9 cellular contexts compared by ENCODE assay signal in genomic region chr2:216031960-216032689, GRCh38. TPM values are rescaled to one million over a fixed set of nuclear protein-coding genes. Genes with fewer than 3 reads are reported as not detected.
DNase-seq lines count a peak whose midpoint lies in the region; ATAC-seq and TF ChIP-seq lines count a peak whose summit lies in the region.
"Had no signal": no experiment of that assay in that cellular context is flagged by ENCODE, and none has a peak within 500 bp of the region (broad histone marks: within the 10 kb centered on the region; RNA-seq: fewer than 3 reads in every experiment).

No MANE protein-coding gene starts in this region.

- no peak for TF ChIP-seq CTCF in left ventricle myocardium inferior (IDR thresholded peaks at IDR 0.05; ENCODE audit: borderline replicate concordance)

- peak; percentile 86 to 90 for ATAC-seq in activated T-cell treated with anti-CD3 and anti-CD28 coated beads, Interleukin-2, amount 50 U/mL, for 72 hours (replicated peaks in 1 of 2)
- ATAC-seq in HG02938 (IDR thresholded peaks at IDR 0.05; ENCODE audit: unreplicated experiment) = peak; percentile 83
- peak; percentile 85 for ATAC-seq in stimulated activated naive CD8-positive, alpha-beta T cell treated with anti-CD3 and anti-CD28 coated beads, Interleukin-15, amount 100 ng/mL, for 72 hours

- no peak overlapping the region for H3K27ac ChIP-seq in CD8-positive, alpha-beta memory T cell (ENCODE audit: low read depth, low read length)
- H3K27ac ChIP-seq in left ventricle myocardium inferior (replicated peaks) = no peak overlapping the region

- H3K4me1 Mint-ChIP-seq in activated T-cell treated with anti-CD3 and anti-CD28 coated beads, Interleukin-2, amount 50 U/mL, for 72 hours (ENCODE audit: low read depth) = peaks cover 60% of the 10 kb centered on the region
- peaks cover 49% of the 10 kb centered on the region for H3K4me1 Mint-ChIP-seq in activated CD4-positive, alpha-beta memory T cell treated with anti-CD3 and anti-CD28 coated beads, Interleukin-2, amount 10 ng/mL, durations not matched to agents 7 days and 5 days
- peaks cover 50% of the 10 kb centered on the region for H3K4me1 Mint-ChIP-seq in stimulated activated naive CD8-positive, alpha-beta T cell treated with anti-CD3 and anti-CD28 coated beads, Interleukin-15, amount 100 ng/mL, for 72 hours
- H3K4me1 Mint-ChIP-seq in CD8-positive, alpha-beta memory T cell = peaks cover 3 to 8% (median 3%) of the 10 kb centered on the region in 3 donors

- peak overlapping the region; percentile 56 to 93 for H3K4me3 Mint-ChIP-seq in activated T-cell treated with anti-CD3 and anti-CD28 coated beads, Interleukin-2, amount 50 U/mL, for 72 hours
- H3K4me3 Mint-ChIP-seq in activated CD4-positive, alpha-beta memory T cell treated with anti-CD3 and anti-CD28 coated beads, Interleukin-2, amount 10 ng/mL, durations not matched to agents 7 days and 5 days = peak overlapping the region; percentile 15
- peak overlapping the region; percentile 60 to 66 for H3K4me3 Mint-ChIP-seq in stimulated activated naive CD8-positive, alpha-beta T cell treated with anti-CD3 and anti-CD28 coated beads, Interleukin-15, amount 100 ng/mL, for 72 hours
- H3K4me3 Mint-ChIP-seq in CD8-positive, alpha-beta memory T cell = no peak overlapping the region

- H3K27me3 ChIP-seq in CD8-positive, alpha-beta memory T cell (ENCODE audit: insufficient read depth, low read length, poor library complexity, severe bottlenecking) = no peaks in the 10 kb centered on the region
- H3K27me3 ChIP-seq in left ventricle myocardium inferior (ENCODE audit: low read depth) = no peaks in the 10 kb centered on the region

- POLR2A ChIA-PET in activated CD4-positive, alpha-beta memory T cell treated with anti-CD3 and anti-CD28 coated beads, Interleukin-2, amount 10 ng/mL, durations not matched to agents 7 days and 5 days (lab: Charles Lee) = interaction anchor here (0.9 to 2.1 kb wide), 9 partner anchors 15 to 88 kb away, joined by 3 to 14 read pairs (median 4); partner anchors contain the start of genes PECR, TMEM169 and XRCC5
- POLR2A ChIA-PET in CD8-positive, alpha-beta memory T cell (lab: Charles Lee) = no interaction called here

- no peaks in the 10 kb centered on the region for H3K27me3 Mint-ChIP-seq in activated T-cell treated with anti-CD3 and anti-CD28 coated beads, Interleukin-2, amount 50 U/mL, for 72 hours (ENCODE audit: low read depth)
- no peaks in the 10 kb centered on the region for H3K27me3 Mint-ChIP-seq in activated CD4-positive, alpha-beta memory T cell treated with anti-CD3 and anti-CD28 coated beads, Interleukin-2, amount 10 ng/mL, durations not matched to agents 7 days and 5 days
- H3K27me3 Mint-ChIP-seq in stimulated activated naive CD8-positive, alpha-beta T cell treated with anti-CD3 and anti-CD28 coated beads, Interleukin-15, amount 100 ng/mL, for 72 hours = no peaks in the 10 kb centered on the region
- no peaks in the 10 kb centered on the region for H3K27me3 Mint-ChIP-seq in CD8-positive, alpha-beta memory T cell

- DNase-seq in activated T-cell treated with anti-CD3 and anti-CD28 coated beads, Interleukin-2, amount 50 U/mL, for 72 hours = no peak
- no peak for DNase-seq in activated T-cell treated with anti-CD3 and anti-CD28 coated beads, Interleukin-2, amount 50 U/mL, for 1 hour
- DNase-seq in activated CD4-positive, alpha-beta memory T cell treated with anti-CD3 and anti-CD28 coated beads, Interleukin-2, amount 10 ng/mL, durations not matched to agents 7 days and 5 days = no peak
- DNase-seq in stimulated activated naive CD8-positive, alpha-beta T cell treated with anti-CD3 and anti-CD28 coated beads, Interleukin-15, amount 100 ng/mL, for 72 hours = no peak
- no peak for DNase-seq in midbrain (lab: John Stamatoyannopoulos, UW)
- no peak for DNase-seq in CD8-positive, alpha-beta memory T cell
- no peak for DNase-seq in left ventricle myocardium inferior
- DNase-seq: COR-L47 had no signal

- CTCF ChIA-PET in activated CD4-positive, alpha-beta memory T cell treated with anti-CD3 and anti-CD28 coated beads, Interleukin-2, amount 10 ng/mL, durations not matched to agents 7 days and 5 days (lab: Charles Lee) = interaction anchor here (0.6 to 4.5 kb wide), 17 partner anchors 9 to 635 kb away, joined by 3 to 51 read pairs (median 5); partner anchors contain the start of genes MREG and XRCC5
- CTCF ChIA-PET in CD8-positive, alpha-beta memory T cell (lab: Charles Lee) = interaction anchor here (0.9 to 4.8 kb wide), 7 partner anchors 11 to 634 kb away, joined by 3 to 27 read pairs (median 3); partner anchors contain the start of gene XRCC5

- no peaks in the 10 kb centered on the region for H3K4me1 ChIP-seq in CD8-positive, alpha-beta memory T cell (ENCODE audit: insufficient read depth, low read length)
- no peaks in the 10 kb centered on the region for H3K4me1 ChIP-seq in left ventricle myocardium inferior

- H3K36me3 Mint-ChIP-seq in activated T-cell treated with anti-CD3 and anti-CD28 coated beads, Interleukin-2, amount 50 U/mL, for 72 hours (ENCODE audit: insufficient read depth in 2 of 2) = peaks cover 1 to 2% of the 10 kb centered on the region in 2 donors
- H3K36me3 Mint-ChIP-seq in activated CD4-positive, alpha-beta memory T cell treated with anti-CD3 and anti-CD28 coated beads, Interleukin-2, amount 10 ng/mL, durations not matched to agents 7 days and 5 days (ENCODE audit: low read depth) = peaks cover 35% of the 10 kb centered on the region
- peaks cover 0 to 35% (median 13%) of the 10 kb centered on the region in 3 donors for H3K36me3 Mint-ChIP-seq in CD8-positive, alpha-beta memory T cell

- H3K27ac Mint-ChIP-seq in activated T-cell treated with anti-CD3 and anti-CD28 coated beads, Interleukin-2, amount 50 U/mL, for 72 hours = peak overlapping the region; percentile 98
- H3K27ac Mint-ChIP-seq in activated CD4-positive, alpha-beta memory T cell treated with anti-CD3 and anti-CD28 coated beads, Interleukin-2, amount 10 ng/mL, durations not matched to agents 7 days and 5 days = peak overlapping the region; percentile 78
- peak overlapping the region; percentile 27 to 73 for H3K27ac Mint-ChIP-seq in stimulated activated naive CD8-positive, alpha-beta T cell treated with anti-CD3 and anti-CD28 coated beads, Interleukin-15, amount 100 ng/mL, for 72 hours
- peak overlapping the region in 1 of 8 donors; percentile 35 for H3K27ac Mint-ChIP-seq in CD8-positive, alpha-beta memory T cell

- no peaks in the 10 kb centered on the region for H3K9me3 Mint-ChIP-seq in activated T-cell treated with anti-CD3 and anti-CD28 coated beads, Interleukin-2, amount 50 U/mL, for 72 hours
- H3K9me3 Mint-ChIP-seq in activated CD4-positive, alpha-beta memory T cell treated with anti-CD3 and anti-CD28 coated beads, Interleukin-2, amount 10 ng/mL, durations not matched to agents 7 days and 5 days = no peaks in the 10 kb centered on the region
- no peaks in the 10 kb centered on the region for H3K9me3 Mint-ChIP-seq in stimulated activated naive CD8-positive, alpha-beta T cell treated with anti-CD3 and anti-CD28 coated beads, Interleukin-15, amount 100 ng/mL, for 72 hours
- no peaks in the 10 kb centered on the region for H3K9me3 Mint-ChIP-seq in CD8-positive, alpha-beta memory T cell

- peaks cover 6% of the 10 kb centered on the region for H3K36me3 ChIP-seq in CD8-positive, alpha-beta memory T cell (ENCODE audit: insufficient read depth, low read length)
- H3K36me3 ChIP-seq in left ventricle myocardium inferior = peaks cover 15% of the 10 kb centered on the region

- H3K4me3 ChIP-seq in CD8-positive, alpha-beta memory T cell (ENCODE audit: low read length) = no peak overlapping the region
- no peak overlapping the region for H3K4me3 ChIP-seq in left ventricle myocardium inferior

- no peaks in the 10 kb centered on the region for H3K9me3 ChIP-seq in CD8-positive, alpha-beta memory T cell (ENCODE audit: low read length)
- no peaks in the 10 kb centered on the region for H3K9me3 ChIP-seq in left ventricle myocardium inferior (replicated peaks)

- intact Hi-C loops in left ventricle myocardium inferior (cut with micrococcal nuclease) = no loop called here

RNA-seq across cellular contexts. Expression of gene MREG, which starts 18.8 kb away (rescaled TPM):
- total RNA-seq in activated T-cell treated with anti-CD3 and anti-CD28 coated beads, Interleukin-2, amount 50 U/mL, for 72 hours = 10 to 100 TPM in 1 of 2 donors, 1 to 10 TPM in 1; 9.0 to 10.8 TPM
- total RNA-seq in activated CD4-positive, alpha-beta memory T cell treated with anti-CD3 and anti-CD28 coated beads, Interleukin-2, amount 10 ng/mL, durations not matched to agents 7 days and 5 days = 10 to 100 TPM; 12.6 to 15.1 TPM
- total RNA-seq in CD8-positive, alpha-beta memory T cell = 10 to 100 TPM; 25.4 to 26.2 TPM
- 3.9 TPM for polyA plus RNA-seq in CD8-positive, alpha-beta memory T cell
- 0.22 TPM for total RNA-seq in left ventricle myocardium inferior

RNA-seq across cellular contexts. Expression of gene PECR, which starts 49.5 kb away (rescaled TPM):
- total RNA-seq in activated T-cell treated with anti-CD3 and anti-CD28 coated beads, Interleukin-2, amount 50 U/mL, for 72 hours = 10 to 100 TPM; 28.4 to 29.7 TPM
- 10 to 100 TPM; 32.5 to 34.7 TPM for total RNA-seq in activated CD4-positive, alpha-beta memory T cell treated with anti-CD3 and anti-CD28 coated beads, Interleukin-2, amount 10 ng/mL, durations not matched to agents 7 days and 5 days
- total RNA-seq in CD8-positive, alpha-beta memory T cell = 10 to 100 TPM; 10.5 to 12.6 TPM
- 24.4 TPM for polyA plus RNA-seq in CD8-positive, alpha-beta memory T cell
- 4.0 TPM for total RNA-seq in left ventricle myocardium inferior

RNA-seq across cellular contexts. Expression of gene TMEM169, which starts 49.6 kb away (rescaled TPM):
- total RNA-seq in activated T-cell treated with anti-CD3 and anti-CD28 coated beads, Interleukin-2, amount 50 U/mL, for 72 hours = 1 to 10 TPM; 1.6 TPM
- 1 to 10 TPM; 2.3 to 3.5 TPM for total RNA-seq in activated CD4-positive, alpha-beta memory T cell treated with anti-CD3 and anti-CD28 coated beads, Interleukin-2, amount 10 ng/mL, durations not matched to agents 7 days and 5 days
- under 1 TPM; 0.63 to 0.73 TPM for total RNA-seq in CD8-positive, alpha-beta memory T cell
- polyA plus RNA-seq in CD8-positive, alpha-beta memory T cell = 1.1 TPM
- 0.25 TPM for total RNA-seq in left ventricle myocardium inferior

Comparison
In these comparisons a context has a peak if more than half of its experiments do, and no peak if none do; other contexts are left out.
1. H3K4me3 Mint-ChIP-seq: peak in activated T-cell treated with anti-CD3 and anti-CD28 coated beads, Interleukin-2, amount 50 U/mL, for 72 hours (2 of 2), activated CD4-positive, alpha-beta memory T cell treated with anti-CD3 and anti-CD28 coated beads, Interleukin-2, amount 10 ng/mL, durations not matched to agents 7 days and 5 days (single experiment) and stimulated activated naive CD8-positive, alpha-beta T cell treated with anti-CD3 and anti-CD28 coated beads, Interleukin-15, amount 100 ng/mL, for 72 hours (2 of 2); none in CD8-positive, alpha-beta memory T cell (0 of 7).
2. Peak in every context shown above with its lines, with median percentiles within 50 percentile points of each other: ATAC-seq.